Comparison of ENCODE assay signal across 1 cellular context in genomic region chr15:63048115-63048985, GRCh38.
TF ChIP-seq lines count a peak whose summit lies in the region.

No MANE protein-coding gene starts in this region.

TF ChIP-seq in GM12878, 131 proteins besides CTCF, POLR2A, EP300 and RAD21 (continued from another document and continues in another):
- TF ChIP-seq YY1 (IDR thresholded peaks at IDR 0.05; ENCODE audit: low read depth, low read length): peak; percentile 65; the same call in 1 of the 2 replicates
- TF ChIP-seq BHLHE40 (IDR thresholded peaks at IDR 0.05; ENCODE audit: borderline replicate concordance in 1 of 2, low read depth in 2 of 2, low read length in 1 of 2): peak in 1 of 2 experiments; percentile 74; a peak in 2 of 4 replicates
- TF ChIP-seq CHD2 (IDR thresholded peaks at IDR 0.05; ENCODE audit: borderline replicate concordance, low read depth, low read length): no peak
- TF ChIP-seq BCLAF1 (IDR thresholded peaks at IDR 0.05): no peak
- 0 out of 2 replicates have a peak, but pooled peaks have one; percentile 64 for TF ChIP-seq RCOR1 (conservative IDR thresholded peaks at IDR 0.05; ENCODE audit: low read depth, low read length)
- peak; percentile 73; the same call in 1 of the 2 replicates for TF ChIP-seq NFXL1 (IDR thresholded peaks at IDR 0.05; ENCODE audit: borderline replicate concordance)
- TF ChIP-seq FOXM1 (IDR thresholded peaks at IDR 0.05; ENCODE audit: low read depth, low read length): no peak
- TF ChIP-seq EGR1 (IDR thresholded peaks at IDR 0.05; ENCODE audit: borderline replicate concordance in 1 of 2, low read depth in 2 of 2, low read length in 2 of 2): peak in 1 of 2 experiments; percentile 34; a peak in 1 of 3 replicates
- peak; percentile 70 for TF ChIP-seq NRF1 (conservative IDR thresholded peaks at IDR 0.05; ENCODE audit: low read depth, low read length)
- TF ChIP-seq BACH1 (IDR thresholded peaks at IDR 0.05; ENCODE audit: borderline replicate concordance): peak; percentile 68; the same call in 1 of the 2 replicates
- TF ChIP-seq MEF2A (IDR thresholded peaks at IDR 0.05; ENCODE audit: insufficient read depth, low read depth, low read length): no peak
- peak; percentile 37; the same call in 1 of the 2 replicates for TF ChIP-seq CBFB (IDR thresholded peaks at IDR 0.05; ENCODE audit: low read depth)
- TF ChIP-seq, protein P1, sequence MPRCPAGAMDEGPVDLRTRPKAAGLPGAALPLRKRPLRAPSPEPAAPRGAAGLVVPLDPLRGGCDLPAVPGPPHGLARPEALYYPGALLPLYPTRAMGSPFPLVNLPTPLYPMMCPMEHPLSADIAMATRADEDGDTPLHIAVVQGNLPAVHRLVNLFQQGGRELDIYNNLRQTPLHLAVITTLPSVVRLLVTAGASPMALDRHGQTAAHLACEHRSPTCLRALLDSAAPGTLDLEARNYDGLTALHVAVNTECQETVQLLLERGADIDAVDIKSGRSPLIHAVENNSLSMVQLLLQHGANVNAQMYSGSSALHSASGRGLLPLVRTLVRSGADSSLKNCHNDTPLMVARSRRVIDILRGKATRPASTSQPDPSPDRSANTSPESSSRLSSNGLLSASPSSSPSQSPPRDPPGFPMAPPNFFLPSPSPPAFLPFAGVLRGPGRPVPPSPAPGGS (IDR thresholded peaks at IDR 0.05; ENCODE audit: borderline replicate concordance, insufficient read depth, low read depth, low read length, poor library complexity, severe bottlenecking): no peak
- peak; percentile 90 for TF ChIP-seq RUNX3 (IDR thresholded peaks at IDR 0.05; ENCODE audit: low read length)
- peak; percentile 91 for TF ChIP-seq ZNF217 (IDR thresholded peaks at IDR 0.05)
- TF ChIP-seq ZNF207 (IDR thresholded peaks at IDR 0.05; ENCODE audit: borderline replicate concordance): peak; percentile 85; the same call in 1 of the 2 replicates
- peak; percentile 72 for TF ChIP-seq RELA (IDR thresholded peaks at IDR 0.05; ENCODE audit: borderline replicate concordance, partially characterized antibody)
- peak; percentile 84 for TF ChIP-seq KLF5 (IDR thresholded peaks at IDR 0.05; ENCODE audit: partially characterized antibody)
- TF ChIP-seq, protein P2, sequence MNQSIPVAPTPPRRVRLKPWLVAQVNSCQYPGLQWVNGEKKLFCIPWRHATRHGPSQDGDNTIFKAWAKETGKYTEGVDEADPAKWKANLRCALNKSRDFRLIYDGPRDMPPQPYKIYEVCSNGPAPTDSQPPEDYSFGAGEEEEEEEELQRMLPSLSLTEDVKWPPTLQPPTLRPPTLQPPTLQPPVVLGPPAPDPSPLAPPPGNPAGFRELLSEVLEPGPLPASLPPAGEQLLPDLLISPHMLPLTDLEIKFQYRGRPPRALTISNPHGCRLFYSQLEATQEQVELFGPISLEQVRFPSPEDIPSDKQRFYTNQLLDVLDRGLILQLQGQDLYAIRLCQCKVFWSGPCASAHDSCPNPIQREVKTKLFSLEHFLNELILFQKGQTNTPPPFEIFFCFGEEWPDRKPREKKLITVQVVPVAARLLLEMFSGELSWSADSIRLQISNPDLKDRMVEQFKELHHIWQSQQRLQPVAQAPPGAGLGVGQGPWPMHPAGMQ (IDR thresholded peaks at IDR 0.05; ENCODE audit: borderline replicate concordance): no peak
- 0 out of 2 replicates have a peak, but pooled peaks have one; percentile 61 for TF ChIP-seq TCF12 (IDR thresholded peaks at IDR 0.05; ENCODE audit: low read depth, low read length)
- TF ChIP-seq MYB (IDR thresholded peaks at IDR 0.05; ENCODE audit: borderline replicate concordance, low read depth, low read length): no peak
- TF ChIP-seq ELK1 (IDR thresholded peaks at IDR 0.05; ENCODE audit: low read depth, low read length): peak; percentile 73
- TF ChIP-seq LARP7 (IDR thresholded peaks at IDR 0.05): peak; percentile 94
- TF ChIP-seq POU2F2 (IDR thresholded peaks at IDR 0.05; ENCODE audit: borderline replicate concordance, low read depth, low read length): no peak
- TF ChIP-seq, protein P3, sequence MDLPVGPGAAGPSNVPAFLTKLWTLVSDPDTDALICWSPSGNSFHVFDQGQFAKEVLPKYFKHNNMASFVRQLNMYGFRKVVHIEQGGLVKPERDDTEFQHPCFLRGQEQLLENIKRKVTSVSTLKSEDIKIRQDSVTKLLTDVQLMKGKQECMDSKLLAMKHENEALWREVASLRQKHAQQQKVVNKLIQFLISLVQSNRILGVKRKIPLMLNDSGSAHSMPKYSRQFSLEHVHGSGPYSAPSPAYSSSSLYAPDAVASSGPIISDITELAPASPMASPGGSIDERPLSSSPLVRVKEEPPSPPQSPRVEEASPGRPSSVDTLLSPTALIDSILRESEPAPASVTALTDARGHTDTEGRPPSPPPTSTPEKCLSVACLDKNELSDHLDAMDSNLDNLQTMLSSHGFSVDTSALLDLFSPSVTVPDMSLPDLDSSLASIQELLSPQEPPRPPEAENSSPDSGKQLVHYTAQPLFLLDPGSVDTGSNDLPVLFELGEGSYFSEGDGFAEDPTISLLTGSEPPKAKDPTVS (IDR thresholded peaks at IDR 0.05; ENCODE audit: low read depth, low read length): peak; percentile 35; the same call in 1 of the 2 replicates
- TF ChIP-seq CBX5 (IDR thresholded peaks at IDR 0.05; ENCODE audit: low read depth): 0 out of 2 replicates have a peak, but pooled peaks have one; percentile 52
- TF ChIP-seq CREM (IDR thresholded peaks at IDR 0.05; ENCODE audit: low read depth): peak; percentile 20; the same call in 1 of the 2 replicates
- peak; percentile 34; the same call in 1 of the 2 replicates for TF ChIP-seq MXI1 (IDR thresholded peaks at IDR 0.05; ENCODE audit: low read depth, low read length)
- no peak for TF ChIP-seq KAT2A (conservative IDR thresholded peaks at IDR 0.05; ENCODE audit: control insufficient read depth, low read depth, low read length)
- TF ChIP-seq, protein P4, sequence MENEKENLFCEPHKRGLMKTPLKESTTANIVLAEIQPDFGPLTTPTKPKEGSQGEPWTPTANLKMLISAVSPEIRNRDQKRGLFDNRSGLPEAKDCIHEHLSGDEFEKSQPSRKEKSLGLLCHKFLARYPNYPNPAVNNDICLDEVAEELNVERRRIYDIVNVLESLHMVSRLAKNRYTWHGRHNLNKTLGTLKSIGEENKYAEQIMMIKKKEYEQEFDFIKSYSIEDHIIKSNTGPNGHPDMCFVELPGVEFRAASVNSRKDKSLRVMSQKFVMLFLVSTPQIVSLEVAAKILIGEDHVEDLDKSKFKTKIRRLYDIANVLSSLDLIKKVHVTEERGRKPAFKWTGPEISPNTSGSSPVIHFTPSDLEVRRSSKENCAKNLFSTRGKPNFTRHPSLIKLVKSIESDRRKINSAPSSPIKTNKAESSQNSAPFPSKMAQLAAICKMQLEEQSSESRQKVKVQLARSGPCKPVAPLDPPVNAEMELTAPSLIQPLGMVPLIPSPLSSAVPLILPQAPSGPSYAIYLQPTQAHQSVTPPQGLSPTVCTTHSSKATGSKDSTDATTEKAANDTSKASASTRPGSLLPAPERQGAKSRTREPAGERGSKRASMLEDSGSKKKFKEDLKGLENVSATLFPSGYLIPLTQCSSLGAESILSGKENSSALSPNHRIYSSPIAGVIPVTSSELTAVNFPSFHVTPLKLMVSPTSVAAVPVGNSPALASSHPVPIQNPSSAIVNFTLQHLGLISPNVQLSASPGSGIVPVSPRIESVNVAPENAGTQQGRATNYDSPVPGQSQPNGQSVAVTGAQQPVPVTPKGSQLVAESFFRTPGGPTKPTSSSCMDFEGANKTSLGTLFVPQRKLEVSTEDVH (IDR thresholded peaks at IDR 0.05; ENCODE audit: low read depth, partially characterized antibody): no peak
- TF ChIP-seq RB1 (IDR thresholded peaks at IDR 0.05; ENCODE audit: borderline replicate concordance): peak; percentile 95
- peak; percentile 97 for TF ChIP-seq GATAD2B (conservative IDR thresholded peaks at IDR 0.05; ENCODE audit: low read depth)
- TF ChIP-seq NKRF (conservative IDR thresholded peaks at IDR 0.05): peak; percentile 57; the same call in 1 of the 2 replicates
- TF ChIP-seq STAT1 (conservative IDR thresholded peaks at IDR 0.05): peak; percentile 72; the same call in 1 of the 2 replicates
- peak; percentile 10 for TF ChIP-seq EED (IDR thresholded peaks at IDR 0.05; ENCODE audit: low read depth)
- 0 out of 2 replicates have a peak, but pooled peaks have one; percentile 26 for TF ChIP-seq ZSCAN29 (IDR thresholded peaks at IDR 0.05)
- peak; percentile 81 for TF ChIP-seq DPF2 (IDR thresholded peaks at IDR 0.05)
- peak; percentile 54 for TF ChIP-seq HDAC6 (IDR thresholded peaks at IDR 0.05; ENCODE audit: unreplicated experiment)
- TF ChIP-seq SMARCA5 (IDR thresholded peaks at IDR 0.05): peak; percentile 96
- TF ChIP-seq SMC3 (IDR thresholded peaks at IDR 0.05; ENCODE audit: borderline replicate concordance, low read length): peak; percentile 74
- TF ChIP-seq ZNF24 (IDR thresholded peaks at IDR 0.05): peak; percentile 68; the same call in 1 of the 2 replicates
- 0 out of 2 replicates have a peak, but pooled peaks have one; percentile 5 for TF ChIP-seq RELB (IDR thresholded peaks at IDR 0.05; ENCODE audit: low read depth)
- TF ChIP-seq NR2F1 (conservative IDR thresholded peaks at IDR 0.05): peak; percentile 73
